9 cellular contexts compared by ENCODE assay signal in the genomic region with DNA sequence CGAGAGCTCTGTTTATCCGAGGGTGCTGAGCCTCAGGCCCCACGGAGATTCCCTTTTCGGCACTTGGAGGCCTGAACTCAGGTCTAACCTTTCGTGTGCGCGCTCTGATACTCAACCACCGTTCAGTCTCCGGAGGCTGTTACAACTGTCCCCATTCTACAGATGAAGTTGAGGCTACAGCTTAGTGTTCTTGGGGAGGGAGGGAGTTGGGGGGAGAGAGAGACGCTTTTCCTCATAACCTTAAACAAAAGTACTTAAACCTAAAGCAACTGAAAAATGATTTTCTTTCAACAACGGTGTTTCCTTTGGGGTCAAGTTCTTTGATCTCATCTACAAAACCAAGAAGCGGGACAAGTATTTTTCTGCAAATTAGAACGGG. TPM values are rescaled to one million over a fixed set of nuclear protein-coding genes. Genes with fewer than 3 reads are reported as not detected.
DNase-seq lines count a peak whose midpoint lies in the region; ATAC-seq and TF ChIP-seq lines count a peak whose summit lies in the region.
"Had no signal": no experiment of that assay in that cellular context is flagged by ENCODE, and none has a peak within 500 bp of the region (broad histone marks: within the 10 kb centered on the region; RNA-seq: fewer than 3 reads in every experiment).

No MANE protein-coding gene starts in this region.

- peak overlapping the region; percentile 92 for H3K4me3 ChIP-seq in OCI-LY3 (ENCODE audit: low read length)
- H3K4me3 ChIP-seq in endodermal cell (ENCODE audit: low read length) = peak overlapping the region; percentile 89
- peak overlapping the region; percentile 91 for H3K4me3 ChIP-seq in osteoblast (ENCODE audit: insufficient read depth, low read length)

- H4K20me1 ChIP-seq in OCI-LY3 (ENCODE audit: insufficient read depth, low read length) = no peaks in the 10 kb centered on the region
- H4K20me1 ChIP-seq in osteoblast (ENCODE audit: insufficient read depth, low read length) = no peaks in the 10 kb centered on the region

- H3K27ac Mint-ChIP-seq in Calu3 (ENCODE audit: unreplicated experiment) (peak overlapping the region; percentile 39), endodermal cell (peak overlapping the region; percentile 80)

- TF ChIP-seq CTCF in Calu3 (IDR thresholded peaks at IDR 0.05; ENCODE audit: unreplicated experiment) (no peak), OCI-LY3 (IDR thresholded peaks at IDR 0.05; ENCODE audit: low read depth, low read length) (no peak), endodermal cell (conservative IDR thresholded peaks at IDR 0.05) (no peak), osteoblast (IDR thresholded peaks at IDR 0.05; ENCODE audit: extremely low read depth, low read depth, low read length) (no peak)

- intact Hi-C loops in Calu3 (cut with micrococcal nuclease; ENCODE audit: unreplicated experiment) = no loop called here

- H3K4me3 Mint-ChIP-seq in Calu3 (ENCODE audit: low read depth, unreplicated experiment) = peak overlapping the region; percentile 90
- H3K4me3 Mint-ChIP-seq in endodermal cell = peak overlapping the region; percentile 79

- H3K79me2 ChIP-seq in OCI-LY3 (ENCODE audit: low read length) (peaks cover 3% of the 10 kb centered on the region; the same call in 1 of the 2 replicates), osteoblast (ENCODE audit: insufficient read depth, low read length) (peaks cover 2% of the 10 kb centered on the region)

- H3K9ac ChIP-seq in OCI-LY3 (ENCODE audit: low read length) = peak overlapping the region; percentile 68
- H3K9ac ChIP-seq in endodermal cell (ENCODE audit: extremely low read depth, low read length, poor library complexity, severe bottlenecking) = peak overlapping the region; percentile 20

- no peaks in the 10 kb centered on the region for H3K9me3 Mint-ChIP-seq in Calu3 (ENCODE audit: low read depth, unreplicated experiment)
- H3K9me3 Mint-ChIP-seq in endodermal cell = no peaks in the 10 kb centered on the region

- CTCF ChIA-PET in Calu3 (lab: Charles Lee) = interaction anchor here (0.6 kb wide), 1 partner anchor 555 kb away, joined by 3 read pairs; no protein-coding TSS in a partner anchor

- H3K27ac ChIP-seq in OCI-LY3 (ENCODE audit: low read length) (no peak overlapping the region), endodermal cell (ENCODE audit: low read depth, low read length) (no peak overlapping the region), osteoblast (ENCODE audit: low read depth, low read length) (no peak overlapping the region)

- H3K4me1 Mint-ChIP-seq in Calu3 (ENCODE audit: low read depth, unreplicated experiment) (no peaks in the 10 kb centered on the region), endodermal cell (peaks cover 16% of the 10 kb centered on the region)

- H3K4me2 ChIP-seq in OCI-LY3 (ENCODE audit: low read length) (peak overlapping the region; percentile 93), osteoblast (ENCODE audit: insufficient read depth, low read length) (peak overlapping the region; percentile 82)

- H3K27me3 Mint-ChIP-seq in Calu3 (ENCODE audit: unreplicated experiment) (peaks cover 82% of the 10 kb centered on the region), endodermal cell (ENCODE audit: insufficient read depth) (peaks cover 16% of the 10 kb centered on the region)

- peaks cover 17% of the 10 kb centered on the region for H3K36me3 Mint-ChIP-seq in Calu3 (ENCODE audit: insufficient read depth, unreplicated experiment)
- H3K36me3 Mint-ChIP-seq in endodermal cell (ENCODE audit: low read depth) = peaks cover 5% of the 10 kb centered on the region

- no TSS peak for BruUV-seq in Calu3 (replicated peaks; lab: Mats Ljungman, UMichigan)

- WGBS in endodermal cell (ENCODE audit: insufficient coverage in 1 of 2, insufficient read length in 1 of 2), 2 experiments = 42 to 87% methylated on average over 4 to 12 of the region's 13 CpGs

- no peaks in the 10 kb centered on the region for H3K9me3 ChIP-seq in OCI-LY3 (ENCODE audit: insufficient read depth, low read length)
- no peaks in the 10 kb centered on the region for H3K9me3 ChIP-seq in endodermal cell (ENCODE audit: control insufficient read depth, low read length)
- no peaks in the 10 kb centered on the region for H3K9me3 ChIP-seq in osteoblast (ENCODE audit: low read depth, low read length)

- ATAC-seq in HG02759 (IDR thresholded peaks at IDR 0.05; ENCODE audit: unreplicated experiment) = no peak

- H3K4me1 ChIP-seq in OCI-LY3 (ENCODE audit: low read length) (peaks cover 29% of the 10 kb centered on the region), endodermal cell (ENCODE audit: control insufficient read depth, insufficient read depth, low read length) (no peaks in the 10 kb centered on the region), osteoblast (ENCODE audit: insufficient read depth, low read length) (no peaks in the 10 kb centered on the region)

- peaks cover 10% of the 10 kb centered on the region for H3K36me3 ChIP-seq in OCI-LY3 (replicated peaks; ENCODE audit: low read depth, low read length)
- no peaks in the 10 kb centered on the region for H3K36me3 ChIP-seq in endodermal cell (ENCODE audit: control insufficient read depth, insufficient read depth, low read length)
- no peaks in the 10 kb centered on the region for H3K36me3 ChIP-seq in osteoblast (ENCODE audit: insufficient read depth, low read length)

- peaks cover 14% of the 10 kb centered on the region; the same call in 1 of the 2 replicates for H3K27me3 ChIP-seq in OCI-LY3 (ENCODE audit: low read depth, low read length)
- peaks cover 27% of the 10 kb centered on the region for H3K27me3 ChIP-seq in endodermal cell (ENCODE audit: control insufficient read depth, insufficient read depth, low read length, poor library complexity, severe bottlenecking)
- H3K27me3 ChIP-seq in osteoblast (ENCODE audit: insufficient read depth, low read length) = peaks cover 4% of the 10 kb centered on the region

- H2AFZ ChIP-seq in OCI-LY3 (ENCODE audit: low read depth, low read length) = peak overlapping the region; percentile 83
- H2AFZ ChIP-seq in osteoblast (ENCODE audit: low read length) = peak overlapping the region; percentile 90

- no peak for DNase-seq in Calu3
- DNase-seq in endodermal cell = no peak
- DNase-seq in osteoblast (ENCODE audit: insufficient read length, low spot score, missing footprints) = peak; percentile 77
- DNase-seq in NCI-H187 (lab: John Stamatoyannopoulos, UW) = no peak
- no peak for DNase-seq in stimulated activated CD4-positive, alpha-beta T cell treated with anti-CD3 and anti-CD28 coated beads, Interleukin-4, amount 100 ng/mL, for 4 hours
- DNase-seq in stimulated activated CD4-positive, alpha-beta T cell treated with anti-CD3 and anti-CD28 coated beads, Interleukin-2, amount 100 ng/mL, for 24 hours = no peak
- DNase-seq: NCI-H1694 treated with DMSO at 0.1 percent for 48 hours had no signal

RNA-seq across cellular contexts. Expression of gene CHST2, which starts 1.0 kb away (rescaled TPM):
- total RNA-seq in Calu3 (2022) (0.34 and 0.38 TPM in 2 replicates), endodermal cell (1 to 10 TPM; 3.4 to 7.2 TPM), osteoblast (13.8 and 16.5 TPM in 2 replicates)
- polyA plus RNA-seq in endodermal cell (2013, experiment 1 of 2) = 5.2 TPM
- 5.1 TPM for polyA plus RNA-seq in endodermal cell (2013, experiment 2 of 2)
